In the genomic region with DNA sequence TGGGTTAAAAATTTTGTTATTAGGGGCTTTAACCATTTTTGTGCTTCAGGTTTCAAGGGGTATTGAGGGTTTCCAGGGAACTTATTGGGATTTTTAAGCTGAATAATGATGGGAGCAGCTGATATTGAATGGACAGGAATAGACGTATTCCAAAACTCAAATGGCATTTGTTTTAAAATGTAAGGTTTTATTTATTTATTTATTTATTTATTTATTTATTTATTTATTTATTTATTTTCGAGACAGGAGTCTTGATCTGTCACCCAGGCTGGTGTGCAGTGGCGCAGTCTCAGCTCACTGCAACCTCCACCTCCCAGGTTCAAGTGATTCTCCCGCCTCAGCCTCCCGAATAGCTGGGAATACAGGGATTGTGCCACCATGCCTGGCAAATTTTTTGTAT, we compare ENCODE assay signal across 8 cellular contexts.
"Had no signal": no experiment of that assay in that cellular context is flagged by ENCODE, and none has a peak within 500 bp of the region (broad histone marks: within the 10 kb centered on the region; RNA-seq: fewer than 3 reads in every experiment).

No MANE protein-coding gene starts in this region.

- H3K27ac ChIP-seq: HL-60, KMS-11 had no signal

- FAIRE-seq: HepG2, HTR-8/SVneo, K562 had no signal

- H3K4me2 ChIP-seq: KMS-11 had no signal

- H3K4me3 ChIP-seq: K562 had no signal

- ATAC-seq: HepG2, K562 had no signal

- DNase-seq: IMR-90, KBM-7, KG1 had no signal
